Comparison of ENCODE assay signal across 11 cellular contexts in the genomic region with DNA sequence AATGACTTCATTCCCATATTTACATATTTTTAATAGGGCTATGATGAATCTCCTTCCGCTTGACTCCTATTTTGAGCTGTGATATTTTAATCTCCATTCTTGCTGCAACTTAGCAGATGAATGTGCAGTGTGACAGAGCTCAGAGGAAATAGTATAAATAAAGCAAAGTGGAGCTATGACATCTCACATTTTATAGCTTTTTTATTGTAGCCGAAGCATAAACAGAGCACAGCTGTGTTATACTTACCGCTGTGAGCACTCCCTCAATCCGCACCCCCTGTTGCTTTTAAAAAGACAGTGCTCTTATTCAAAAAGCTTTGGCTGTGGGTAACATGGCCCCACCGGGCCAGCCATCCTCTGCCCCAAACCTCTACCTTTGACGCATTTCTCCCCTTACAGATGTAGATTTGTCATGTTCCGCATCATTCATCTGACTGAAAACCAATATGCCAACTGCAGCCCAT.
DNase-seq lines count a peak whose midpoint lies in the region; ATAC-seq and TF ChIP-seq lines count a peak whose summit lies in the region.
"Had no signal": no experiment of that assay in that cellular context is flagged by ENCODE, and none has a peak within 500 bp of the region (broad histone marks: within the 10 kb centered on the region; RNA-seq: fewer than 3 reads in every experiment).

No MANE protein-coding gene starts in this region.

- H3K4me3 Mint-ChIP-seq in stimulated activated naive B cell treated with anti-CD40 and anti-IgM and Interleukin-4, amounts not matched to agents 10 μg/mL and 1 μg/mL and 100 μg/mL, for 72 hours = peak overlapping the region; percentile 67 to 79
- H3K4me3 Mint-ChIP-seq in T-helper 17 cell = no peak overlapping the region

- peaks cover 10 to 11% of the 10 kb centered on the region in 2 donors for H3K9me3 Mint-ChIP-seq in stimulated activated naive B cell treated with anti-CD40 and anti-IgM and Interleukin-4, amounts not matched to agents 10 μg/mL and 1 μg/mL and 100 μg/mL, for 72 hours

- H3K27ac ChIP-seq in brain microvascular endothelial cell = no peak overlapping the region
- H3K27ac ChIP-seq: 22Rv1 had no signal

- peaks cover 0 to 8% of the 10 kb centered on the region in 2 donors for H3K36me3 Mint-ChIP-seq in stimulated activated naive B cell treated with anti-CD40 and anti-IgM and Interleukin-4, amounts not matched to agents 10 μg/mL and 1 μg/mL and 100 μg/mL, for 72 hours
- H3K36me3 Mint-ChIP-seq in T-helper 17 cell (ENCODE audit: low read depth) = no peaks in the 10 kb centered on the region

- no peaks in the 10 kb centered on the region for H3K27me3 Mint-ChIP-seq in stimulated activated naive B cell treated with anti-CD40 and anti-IgM and Interleukin-4, amounts not matched to agents 10 μg/mL and 1 μg/mL and 100 μg/mL, for 72 hours
- H3K27me3 Mint-ChIP-seq in T-helper 17 cell = no peaks in the 10 kb centered on the region

- no peaks in the 10 kb centered on the region for H3K36me3 ChIP-seq in brain microvascular endothelial cell (replicated peaks)

- no peak for TF ChIP-seq CTCF in brain microvascular endothelial cell (IDR thresholded peaks at IDR 0.05; ENCODE audit: low read depth, low read length, missing control alignments)

- H3K27me3 ChIP-seq in brain microvascular endothelial cell (replicated peaks) = no peaks in the 10 kb centered on the region

- peaks cover 24 to 27% of the 10 kb centered on the region in 2 donors for H3K4me1 Mint-ChIP-seq in stimulated activated naive B cell treated with anti-CD40 and anti-IgM and Interleukin-4, amounts not matched to agents 10 μg/mL and 1 μg/mL and 100 μg/mL, for 72 hours
- H3K4me1 Mint-ChIP-seq in T-helper 17 cell = no peaks in the 10 kb centered on the region

- ATAC-seq in HG03432 (IDR thresholded peaks at IDR 0.05; ENCODE audit: unreplicated experiment) (peak; percentile 57), T-helper 17 cell (no peak)
- peak; percentile 86 for ATAC-seq in stimulated activated naive B cell treated with anti-CD40 and anti-IgM and Interleukin-4, amounts not matched to agents 10 μg/mL and 1 μg/mL and 100 μg/mL, for 72 hours (replicated peaks)

- no peaks in the 10 kb centered on the region for H3K9me3 ChIP-seq in T-helper 17 cell (ENCODE audit: control insufficient read depth, low read length, poor library complexity, severe bottlenecking)
- H3K9me3 ChIP-seq: SK-N-SH had no signal

- DNase-seq in DMS 273 (lab: John Stamatoyannopoulos, UW; ENCODE audit: unreplicated experiment) (peak; percentile 1), DMS 273 treated with DMSO at 0.1 percent for 48 hours (lab: John Stamatoyannopoulos, UW) (no peak), brain microvascular endothelial cell (peak; percentile 4), hypothalamus (lab: John Stamatoyannopoulos, UW) (no peak), C1 segment of cervical spinal cord (lab: John Stamatoyannopoulos, UW) (no peak), T-helper 17 cell (no peak)
- peak; percentile 49 for DNase-seq in stimulated activated naive B cell treated with anti-CD40 and anti-IgM and Interleukin-4, amounts not matched to agents 10 μg/mL and 1 μg/mL and 100 μg/mL, for 72 hours
- DNase-seq: SK-N-SH had no signal

- peak overlapping the region; percentile 84 for H3K27ac Mint-ChIP-seq in stimulated activated naive B cell treated with anti-CD40 and anti-IgM and Interleukin-4, amounts not matched to agents 10 μg/mL and 1 μg/mL and 100 μg/mL, for 72 hours
- no peak overlapping the region for H3K27ac Mint-ChIP-seq in T-helper 17 cell

- H3K4me3 ChIP-seq in brain microvascular endothelial cell (ENCODE audit: low read depth, low read length) = peak overlapping the region; percentile 15
- H3K4me3 ChIP-seq: lung had no signal

- in situ Hi-C loops in brain microvascular endothelial cell (cut with HindIII; ENCODE audit: low pct_ligation_motif_present, low sequenced_read_pairs) = no loop called here

Comparison
In these comparisons a context has a peak if more than half of its experiments do, and no peak if none do; other contexts are left out.
1. DNase-seq: peak in DMS 273 (single experiment), brain microvascular endothelial cell (single experiment) and stimulated activated naive B cell treated with anti-CD40 and anti-IgM and Interleukin-4, amounts not matched to agents 10 μg/mL and 1 μg/mL and 100 μg/mL, for 72 hours (single experiment); none in DMS 273 treated with DMSO at 0.1 percent for 48 hours (single experiment), hypothalamus (0 of 51), C1 segment of cervical spinal cord (0 of 14) and T-helper 17 cell (0 of 3).